In the genomic region with DNA sequence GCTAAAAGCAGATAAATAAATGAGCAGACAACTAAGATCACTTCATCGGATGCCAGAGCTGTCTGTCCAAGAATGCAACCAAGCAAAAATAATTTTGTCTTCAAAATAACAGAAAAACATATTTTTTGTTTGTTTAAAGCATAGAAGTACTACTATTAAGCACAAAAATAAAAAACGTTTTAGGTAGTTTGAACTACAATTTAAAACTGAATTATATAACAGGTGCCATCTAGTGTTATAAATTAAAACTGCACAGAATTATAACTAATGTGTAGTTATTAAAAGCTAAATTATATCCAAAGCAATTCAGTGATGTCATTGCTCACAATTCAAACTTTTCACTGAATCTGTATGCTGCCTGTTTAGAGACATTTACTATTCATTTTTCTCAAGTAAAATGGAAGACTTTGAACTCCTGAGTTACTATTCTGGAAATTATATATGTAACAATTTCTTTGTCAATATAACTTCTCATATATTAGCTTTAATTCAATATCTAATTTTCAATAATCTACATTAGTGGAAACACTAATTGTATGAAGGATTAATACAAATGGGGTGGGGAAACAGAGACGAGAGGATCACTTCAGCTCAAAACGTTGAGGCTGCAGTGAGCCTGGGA, we compare ENCODE assay signal across 8 cellular contexts. TPM values are rescaled to one million over a fixed set of nuclear protein-coding genes. Genes with fewer than 3 reads are reported as not detected.
DNase-seq lines count a peak whose midpoint lies in the region; ATAC-seq, FAIRE-seq and TF ChIP-seq lines count a peak whose summit lies in the region.

No MANE protein-coding gene starts in this region.

- peak overlapping the region; percentile 85 for H3K27ac Mint-ChIP-seq in activated naive CD4-positive, alpha-beta T cell treated with anti-CD3 and anti-CD28 coated beads, Interleukin-2, amount 50 U/mL, for 24 hours
- H3K27ac Mint-ChIP-seq in T-cell, result peak overlapping the region; percentile 94 to 96

- no peak overlapping the region for H3K27ac ChIP-seq in transverse colon

- H3K36me3 ChIP-seq in transverse colon, result peaks cover 0 to 12% (median 4%) of the 10 kb centered on the region in 4 donors

- TF ChIP-seq POLR2A in transverse colon (IDR thresholded peaks at IDR 0.05), result no peak

- intact Hi-C loops in transverse colon (cut with DNase I; ENCODE audit: low total_unique reads), result loop anchor here (2.0 kb wide), 1 partner anchor 222 kb away; no protein-coding TSS in a partner anchor

- no peaks in the 10 kb centered on the region for H3K27me3 ChIP-seq in transverse colon

- H3K36me3 Mint-ChIP-seq in activated naive CD4-positive, alpha-beta T cell treated with anti-CD3 and anti-CD28 coated beads, Interleukin-2, amount 50 U/mL, for 24 hours, result peaks cover 28% of the 10 kb centered on the region
- H3K36me3 Mint-ChIP-seq in T-cell, result peaks cover 54% of the 10 kb centered on the region

- H3K4me3 Mint-ChIP-seq in activated naive CD4-positive, alpha-beta T cell treated with anti-CD3 and anti-CD28 coated beads, Interleukin-2, amount 50 U/mL, for 24 hours, result peak overlapping the region; percentile 70
- peak overlapping the region; percentile 58 to 73 (median 65) for H3K4me3 Mint-ChIP-seq in T-cell

- FAIRE-seq in frontal cortex (lab: Jason Lieb, UNC), result peak; percentile 82

- DNase-seq in activated naive CD4-positive, alpha-beta T cell treated with anti-CD3 and anti-CD28 coated beads, Interleukin-2, amount 50 U/mL, for 16 hours, result no peak
- DNase-seq in T-cell (no peak), frontal cortex (ENCODE audit: low spot score in 2 of 2) (no peak), transverse colon (no peak), NCI-H510A (lab: John Stamatoyannopoulos, UW) (no peak), NCI-H187 treated with DMSO at 0.1 percent for 48 hours (lab: John Stamatoyannopoulos, UW) (no peak)
- DNase-seq in activated CD4-positive, CD25-positive, alpha-beta regulatory T cell (lab: John Stamatoyannopoulos, UW), result no peak

- H3K27me3 Mint-ChIP-seq in activated naive CD4-positive, alpha-beta T cell treated with anti-CD3 and anti-CD28 coated beads, Interleukin-2, amount 50 U/mL, for 24 hours, result no peaks in the 10 kb centered on the region
- H3K27me3 Mint-ChIP-seq in T-cell, result no peaks in the 10 kb centered on the region

- POLR2A ChIA-PET in T-cell (lab: Charles Lee), result interaction anchor here (0.7 to 1.0 kb wide), 2 partner anchors 13 to 32 kb away, joined by 3 to 4 read pairs; no protein-coding TSS in a partner anchor

- 66 to 72% methylated on average over 4 of the region's 4 CpGs for WGBS in transverse colon (ENCODE audit: low coverage in 1 of 2), 2 donors

- CTCF ChIA-PET in T-cell (lab: Charles Lee), result interaction anchor here (0.7 to 4.9 kb wide), 15 partner anchors 8 to 251 kb away, joined by 3 to 51 read pairs (median 5); a partner anchor contains a TSS

- in situ Hi-C loops in transverse colon (cut with MboI; ENCODE audit: low pct_ligation_motif_present in 1 of 4, low pct_unique_long_range_greater_than_20kb in 1 of 4, low sequenced_read_pairs in 3 of 4), result loop anchor here in 3 of 4 donors (5.0 to 25.0 kb wide), 4 partner anchors 225 to 635 kb away; a partner anchor contains a TSS

- no peaks in the 10 kb centered on the region for H3K9me3 ChIP-seq in transverse colon

- peaks cover 69% of the 10 kb centered on the region for H3K4me1 Mint-ChIP-seq in activated naive CD4-positive, alpha-beta T cell treated with anti-CD3 and anti-CD28 coated beads, Interleukin-2, amount 50 U/mL, for 24 hours
- H3K4me1 Mint-ChIP-seq in T-cell, result peaks cover 63 to 69% (median 64%) of the 10 kb centered on the region in 3 donors

- no peaks in the 10 kb centered on the region for H3K4me1 ChIP-seq in transverse colon

- TF ChIP-seq EP300 in transverse colon (IDR thresholded peaks at IDR 0.05; ENCODE audit: low read depth), result no peak

- peak in 2 of 4 experiments; percentile 28 to 49 for ATAC-seq in T-cell (replicated peaks in 1 of 4)

- no peaks in the 10 kb centered on the region for H3K9me3 Mint-ChIP-seq in activated naive CD4-positive, alpha-beta T cell treated with anti-CD3 and anti-CD28 coated beads, Interleukin-2, amount 50 U/mL, for 24 hours
- H3K9me3 Mint-ChIP-seq in T-cell, result no peaks in the 10 kb centered on the region

- H3K4me3 ChIP-seq in transverse colon, result no peak overlapping the region

- TF ChIP-seq CTCF in transverse colon (IDR thresholded peaks at IDR 0.05), result peak; percentile 35 to 66 (median 54)

RNA-seq across cellular contexts. Expression of a gene that starts 29.5 kb away (rescaled TPM):
- 10 to 100 TPM; 42.9 to 88.1 (median 77.0) TPM for total RNA-seq in T-cell
- 36.3 TPM for total RNA-seq in frontal cortex
- 10 to 100 TPM; 24.7 to 48.9 (median 39.2) TPM for total RNA-seq in transverse colon

RNA-seq across cellular contexts. Expression of a gene that starts 29.9 kb away (rescaled TPM):
- 10 to 100 TPM; 17.7 to 24.8 (median 21.8) TPM for total RNA-seq in T-cell
- 21.2 TPM for total RNA-seq in frontal cortex
- 10 to 100 TPM; 29.9 to 45.3 (median 35.3) TPM for total RNA-seq in transverse colon

RNA-seq across cellular contexts. Expression of a gene that starts 43.7 kb away (rescaled TPM):
- 1 to 10 TPM; 1.1 to 3.5 (median 2.6) TPM for total RNA-seq in T-cell
- 0.41 TPM for total RNA-seq in frontal cortex
- total RNA-seq in transverse colon, result not detected
